In genomic region chr17:57957120-57957850, GRCh38 we compare ENCODE assay signal across 1 cellular context.
TF ChIP-seq lines count a peak whose summit lies in the region.

No MANE protein-coding gene starts in this region.

TF ChIP-seq in HCT116, 20 proteins besides CTCF, POLR2A, EP300 and RAD21:
- no peak for TF ChIP-seq YY1 (IDR thresholded peaks at IDR 0.05; ENCODE audit: extremely low read depth, insufficient replicate concordance, low read depth, low read length)
